In the genomic region with DNA sequence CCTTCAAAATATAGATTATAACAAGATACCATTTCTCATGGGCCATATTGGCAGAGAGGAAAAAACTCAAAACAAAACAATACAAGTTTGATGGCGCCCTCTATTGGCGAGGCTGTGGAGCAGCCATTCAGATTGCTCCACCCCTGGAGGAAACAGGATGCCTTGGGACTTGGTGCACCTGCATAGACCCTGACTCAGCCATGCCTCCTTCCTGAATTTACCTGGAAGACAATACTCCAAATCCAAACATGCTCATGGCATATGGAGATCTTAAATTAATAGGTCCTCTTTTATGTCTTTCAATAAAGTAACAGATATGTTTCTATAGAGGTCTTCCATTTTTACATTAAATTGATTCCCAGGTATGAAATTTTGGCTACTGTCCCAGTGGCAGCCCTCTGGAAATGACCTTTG, we compare ENCODE assay signal across 8 cellular contexts.
A peak's percentile ranks its signal among the peaks of the same experiment; 100 is the strongest.
DNase-seq lines count a peak whose midpoint lies in the region; ATAC-seq lines count a peak whose summit lies in the region.

No MANE protein-coding gene starts in this region.

- no peak overlapping the region for H3K4me3 ChIP-seq in iPS DF 6.9 (ENCODE audit: low read length)

- no peaks in the 10 kb centered on the region for H3K4me1 ChIP-seq in iPS DF 6.9 (ENCODE audit: control insufficient read depth, insufficient read depth, low read length)

- H3K36me3 ChIP-seq in iPS DF 6.9 (ENCODE audit: control insufficient read depth, insufficient read depth, low read length) = no peaks in the 10 kb centered on the region

- in situ Hi-C loops in KBM-7 (cut with MboI; ENCODE audit: low pct_unique_long_range_greater_than_20kb, low sequenced_read_pairs) (no loop called here), SK-MEL-5 (cut with HindIII; ENCODE audit: low pct_unique_long_range_greater_than_20kb, low sequenced_read_pairs) (no loop called here)

- no peak for ATAC-seq in GM21576 (IDR thresholded peaks at IDR 0.05; ENCODE audit: unreplicated experiment)

- no peaks in the 10 kb centered on the region for H3K9me3 ChIP-seq in iPS DF 6.9 (ENCODE audit: control insufficient read depth, insufficient read depth, low read length)

- DNase-seq in EL = peak; percentile 62
- DNase-seq in KBM-7 = peak; percentile 80
- peak; percentile 75 for DNase-seq in SK-MEL-5 (ENCODE audit: low read depth, low spot score)
- peak in 3 of 4 experiments; percentile 14 to 57 (median 53) for DNase-seq in activated naive CD4-positive, alpha-beta T cell (lab: John Stamatoyannopoulos, UW)
- DNase-seq in iPS DF 6.9 (ENCODE audit: low read depth, low spot score) = peak; percentile 20
- DNase-seq in stimulated activated CD4-positive, alpha-beta T cell treated with anti-CD3 and anti-CD28 coated beads, Interleukin-4, amount 100 ng/mL, for 48 hours (ENCODE audit: low read depth in 2 of 2) = peak; percentile 53 to 58
- DNase-seq in GF-D8 (lab: John Stamatoyannopoulos, UW) = no peak

- H3K27me3 ChIP-seq in iPS DF 6.9 (ENCODE audit: control insufficient read depth, insufficient read depth, low read length) = no peaks in the 10 kb centered on the region

- no CpG with 5 or more reads among the region's 2 CpGs for WGBS in iPS DF 6.9 (ENCODE audit: insufficient coverage, insufficient read length)

- H3K27ac ChIP-seq in iPS DF 6.9 (ENCODE audit: low read length) = no peak overlapping the region
